ENCODE assay signal across 8 cellular contexts in genomic region chrX:53224860-53225797, GRCh38. TPM values are rescaled to one million over a fixed set of nuclear protein-coding genes. Genes with fewer than 3 reads are reported as not detected.
A peak's percentile ranks its signal among the peaks of the same experiment; 100 is the strongest.
DNase-seq lines count a peak whose midpoint lies in the region; ATAC-seq, FAIRE-seq and TF ChIP-seq lines count a peak whose summit lies in the region.

Gene KDM5C, minus strand, starts transcription at chrX:53225207. Its CDS starts 318 bp downstream, at chrX:53224889.

- peak within 1 kb of the TSS; percentile 81 for H3K4me3 ChIP-seq in CD8-positive, alpha-beta T cell (ENCODE audit: low read depth, low read length)
- peak within 1 kb of the TSS; percentile 95 for H3K4me3 ChIP-seq in endocrine pancreas (ENCODE audit: control insufficient read depth, insufficient read depth, low read length)
- H3K4me3 ChIP-seq in mesendoderm (ENCODE audit: low read length): peak within 1 kb of the TSS; percentile 88

- no peak within 1 kb of the TSS for H3K23ac ChIP-seq in mesendoderm (ENCODE audit: low read length)

- peaks cover 36% of the 10 kb centered on the region for H3K4me1 ChIP-seq in CD8-positive, alpha-beta T cell (ENCODE audit: insufficient read depth, low read length)
- H3K4me1 ChIP-seq in endocrine pancreas (ENCODE audit: control insufficient read depth, insufficient read depth, low read length) (peaks cover 8% of the 10 kb centered on the region), mesendoderm (ENCODE audit: control insufficient read depth, low read depth, low read length) (no peaks in the 10 kb centered on the region)

- intact Hi-C loops in CD8-positive, alpha-beta T cell (cut with DNase I, micrococcal nuclease): loop anchor here in 1 of 2 experiments (2.0 to 5.0 kb wide), 4 partner anchors 130 to 1777 kb away; partner anchors contain the start of genes APEX2, KANTR, RIBC1 and SMC1A

- H3K9me3 Mint-ChIP-seq in CD8-positive, alpha-beta T cell: no peaks in the 10 kb centered on the region

- H2AK5ac ChIP-seq in mesendoderm (ENCODE audit: low read length): no peak within 1 kb of the TSS

- peaks cover 22% of the 10 kb centered on the region for H3K36me3 Mint-ChIP-seq in CD8-positive, alpha-beta T cell

- no peak within 1 kb of the TSS for H4K5ac ChIP-seq in mesendoderm (ENCODE audit: low read length)

- H3K27me3 Mint-ChIP-seq in CD8-positive, alpha-beta T cell (ENCODE audit: low read depth): no peaks in the 10 kb centered on the region

- peak within 1 kb of the TSS; percentile 43 for H3K4me2 ChIP-seq in mesendoderm (ENCODE audit: low read length)

- DNase-seq in CD8-positive, alpha-beta T cell: peak; percentile 60 to 96 (median 82)
- DNase-seq in GM20000 (ENCODE audit: low spot score) (peak; percentile 90), HTR-8/SVneo (ENCODE audit: insufficient read length, low spot score) (peak; percentile 88), NOMO-1 treated with dmso at 0.1 percent for 144 hours (lab: John Stamatoyannopoulos, UW; ENCODE audit: unreplicated experiment) (peak; percentile 91), mesendoderm (peak; percentile 95)
- DNase-seq in activated CD8-positive, alpha-beta memory T cell treated with anti-CD3 and anti-CD28 coated beads for 48 hours (ENCODE audit: low read depth in 2 of 3, low spot score in 2 of 3): peak; percentile 55 to 88 (median 77)
- DNase-seq in stimulated activated CD8-positive, alpha-beta memory T cell treated with anti-CD3 and anti-CD28 coated beads, Interleukin-15, amount 100 ng/mL, for 1 hour (ENCODE audit: low read depth): peak; percentile 62

- peak within 1 kb of the TSS; percentile 76 for H3K18ac ChIP-seq in mesendoderm (ENCODE audit: low read length)

- POLR2A ChIA-PET in CD8-positive, alpha-beta T cell (lab: Charles Lee): interaction anchor here (0.6 to 1.4 kb wide), 8 partner anchors 8 to 200 kb away, joined by 3 to 5 read pairs (median 3); partner anchors contain the start of genes SMC1A and TSPYL2

- no peak for FAIRE-seq in HTR-8/SVneo (lab: Jason Lieb, UNC)

- H3K36me3 ChIP-seq in CD8-positive, alpha-beta T cell (ENCODE audit: insufficient read depth, low read length): peaks cover 2% of the 10 kb centered on the region
- no peaks in the 10 kb centered on the region for H3K36me3 ChIP-seq in endocrine pancreas (ENCODE audit: control insufficient read depth, insufficient read depth, low read length)
- H3K36me3 ChIP-seq in mesendoderm (ENCODE audit: control insufficient read depth, insufficient read depth, low read length): no peaks in the 10 kb centered on the region

- H3K4ac ChIP-seq in mesendoderm (ENCODE audit: low read depth, low read length): peak within 1 kb of the TSS; percentile 72

- WGBS in mesendoderm (ENCODE audit: extremely low coverage, insufficient coverage, low lambda C conversion rate): no CpG with 5 or more reads among the region's 67 CpGs

- H3K27me3 ChIP-seq in CD8-positive, alpha-beta T cell (ENCODE audit: insufficient read depth, low read length): no peaks in the 10 kb centered on the region
- H3K27me3 ChIP-seq in endocrine pancreas (ENCODE audit: control insufficient read depth, insufficient read depth, low read length): no peaks in the 10 kb centered on the region
- no peaks in the 10 kb centered on the region for H3K27me3 ChIP-seq in mesendoderm (ENCODE audit: insufficient read depth, low read length, poor library complexity)

- CTCF ChIA-PET in CD8-positive, alpha-beta T cell (lab: Charles Lee): interaction anchor here (0.7 to 1.2 kb wide), 2 partner anchors 14 to 257 kb away, joined by 3 to 4 read pairs; no protein-coding TSS in a partner anchor

- H2BK15ac ChIP-seq in mesendoderm (replicated peaks; ENCODE audit: low read depth): no peak within 1 kb of the TSS

- peak; percentile 70 for ATAC-seq in CD8-positive, alpha-beta T cell

- H3K27ac Mint-ChIP-seq in CD8-positive, alpha-beta T cell: peak within 1 kb of the TSS; percentile 99

- no peak within 1 kb of the TSS for H2BK120ac ChIP-seq in mesendoderm (ENCODE audit: low read depth, low read length)

- H3K4me1 Mint-ChIP-seq in CD8-positive, alpha-beta T cell (ENCODE audit: low read depth): peaks cover 39% of the 10 kb centered on the region

- peak within 1 kb of the TSS; percentile 92 for H3K27ac ChIP-seq in CD8-positive, alpha-beta T cell (ENCODE audit: low read depth, low read length)
- peak within 1 kb of the TSS; percentile 33 for H3K27ac ChIP-seq in mesendoderm (ENCODE audit: low read depth, low read length)

- no peak for TF ChIP-seq CTCF in CD8-positive, alpha-beta T cell (IDR thresholded peaks at IDR 0.05)
- TF ChIP-seq CTCF in GM20000 (IDR thresholded peaks at IDR 0.05; ENCODE audit: extremely low read depth, missing control alignments): no peak

- H2BK5ac ChIP-seq in mesendoderm (ENCODE audit: low read length): peak within 1 kb of the TSS; percentile 14

- peaks cover 40% of the 10 kb centered on the region for H3K79me2 ChIP-seq in mesendoderm (ENCODE audit: control insufficient read depth, insufficient read depth, low read length)

- peak within 1 kb of the TSS; percentile 98 for H3K56ac ChIP-seq in mesendoderm (ENCODE audit: low read length)

- H3K9me3 ChIP-seq in CD8-positive, alpha-beta T cell (ENCODE audit: low read length): no peaks in the 10 kb centered on the region
- H3K9me3 ChIP-seq in endocrine pancreas (ENCODE audit: control insufficient read depth, low read length): no peaks in the 10 kb centered on the region

- H3K79me1 ChIP-seq in mesendoderm (ENCODE audit: low read length): no peaks in the 10 kb centered on the region

- H3K4me3 Mint-ChIP-seq in CD8-positive, alpha-beta T cell: peak within 1 kb of the TSS; percentile 97

- H4K8ac ChIP-seq in mesendoderm (ENCODE audit: low read depth, low read length): no peak within 1 kb of the TSS

- H3K9ac ChIP-seq in endocrine pancreas (ENCODE audit: control insufficient read depth, insufficient read depth, low read length) (peak within 1 kb of the TSS; percentile 73), mesendoderm (ENCODE audit: low read length) (peak within 1 kb of the TSS; percentile 90)

RNA-seq across cellular contexts. Expression of gene KDM5C, which starts in this region (rescaled TPM):
- total RNA-seq in CD8-positive, alpha-beta T cell: 100 to 1,000 TPM; 276 to 295 TPM
- polyA plus RNA-seq in mesendoderm (2013, experiment 1 of 2): 33.4 TPM
- polyA plus RNA-seq in mesendoderm (2013, experiment 2 of 2): 31.7 TPM

Comparison
In these comparisons a context has a peak if more than half of its experiments do, and no peak if none do; other contexts are left out.
1. Peak in every context shown above with its lines: DNase-seq, ATAC-seq, H3K4me3 ChIP-seq and H3K27ac ChIP-seq.